ENCODE assay signal across 13 cellular contexts in the genomic region with DNA sequence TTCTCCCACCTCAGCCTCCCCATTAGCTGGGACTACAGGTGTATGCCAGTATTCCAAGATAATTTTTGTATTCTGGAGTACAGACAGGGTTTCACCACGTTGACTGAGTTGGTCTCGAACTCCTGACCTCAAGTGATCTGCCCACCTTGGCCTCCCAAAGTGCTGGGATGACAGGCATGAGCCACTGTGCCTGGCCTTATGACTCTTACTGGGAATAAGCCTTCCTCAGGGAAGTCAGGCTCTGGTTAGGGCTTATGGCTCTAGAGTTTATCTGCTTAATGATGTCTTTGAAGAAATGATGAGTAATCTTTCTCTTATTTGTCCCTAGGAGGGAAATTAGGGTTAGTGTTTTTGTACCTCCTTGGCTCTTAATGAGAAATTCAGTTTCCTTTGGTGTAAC.
A peak's percentile ranks its signal among the peaks of the same experiment; 100 is the strongest.
DNase-seq lines count a peak whose midpoint lies in the region; ATAC-seq and TF ChIP-seq lines count a peak whose summit lies in the region.
"Had no signal": no experiment of that assay in that cellular context is flagged by ENCODE, and none has a peak within 500 bp of the region (broad histone marks: within the 10 kb centered on the region; RNA-seq: fewer than 3 reads in every experiment).

No MANE protein-coding gene starts in this region.

- no peak for TF ChIP-seq POLR2A in Peyer's patch (IDR thresholded peaks at IDR 0.05)

- ATAC-seq in GM18511 (IDR thresholded peaks at IDR 0.05; ENCODE audit: unreplicated experiment): no peak
- ATAC-seq in HG02970 (IDR thresholded peaks at IDR 0.05; ENCODE audit: low FRiP score, unreplicated experiment): no peak
- ATAC-seq: GM12878 had no signal

- H3K4me2 ChIP-seq in neural progenitor cell: no peak overlapping the region

- peak overlapping the region; percentile 66 for H3K4me3 Mint-ChIP-seq in activated naive CD4-positive, alpha-beta T cell treated with anti-CD3 and anti-CD28 coated beads, Interleukin-2, amount 50 U/mL, for 24 hours
- H3K4me3 Mint-ChIP-seq in neural progenitor cell: no peak overlapping the region

- peaks cover 8% of the 10 kb centered on the region for H3K36me3 Mint-ChIP-seq in activated naive CD4-positive, alpha-beta T cell treated with anti-CD3 and anti-CD28 coated beads, Interleukin-2, amount 50 U/mL, for 24 hours
- no peaks in the 10 kb centered on the region for H3K36me3 Mint-ChIP-seq in neural progenitor cell

- H2AFZ ChIP-seq in neural progenitor cell (replicated peaks): no peak overlapping the region

- H3F3A ChIP-seq in neural progenitor cell (ENCODE audit: low read depth): no peaks in the 10 kb centered on the region

- H3K4me1 ChIP-seq in Peyer's patch (peaks cover 0 to 36% (median 12%) of the 10 kb centered on the region in 4 donors), neural progenitor cell (no peaks in the 10 kb centered on the region)

- H3K79me2 ChIP-seq in neural progenitor cell (ENCODE audit: low read depth): no peaks in the 10 kb centered on the region

- peak overlapping the region; percentile 71 for H3K27ac Mint-ChIP-seq in activated naive CD4-positive, alpha-beta T cell treated with anti-CD3 and anti-CD28 coated beads, Interleukin-2, amount 50 U/mL, for 24 hours
- H3K27ac Mint-ChIP-seq in neural progenitor cell: no peak overlapping the region

- H3K4me3 ChIP-seq in Peyer's patch (no peak overlapping the region), neural progenitor cell (no peak overlapping the region)
- H3K4me3 ChIP-seq: dorsolateral prefrontal cortex, GM12878, lung, pancreas had no signal

- DNase-seq in activated naive CD4-positive, alpha-beta T cell (lab: John Stamatoyannopoulos, UW): no peak
- DNase-seq in Peyer's patch: no peak
- DNase-seq in islet precursor cell: peak; percentile 33
- DNase-seq in substantia nigra (lab: John Stamatoyannopoulos, UW): no peak
- DNase-seq in neural progenitor cell (ENCODE audit: low spot score): no peak
- DNase-seq: dorsolateral prefrontal cortex, KG1 had no signal

- H3K4me1 Mint-ChIP-seq in activated naive CD4-positive, alpha-beta T cell treated with anti-CD3 and anti-CD28 coated beads, Interleukin-2, amount 50 U/mL, for 24 hours: peaks cover 74% of the 10 kb centered on the region
- peaks cover 2% of the 10 kb centered on the region for H3K4me1 Mint-ChIP-seq in neural progenitor cell

- H3K27ac ChIP-seq in Peyer's patch (peak overlapping the region in 3 of 4 donors; percentile 1 to 35 (median 4)), substantia nigra (ENCODE audit: low read depth, low read length, poor library complexity, severe bottlenecking) (peak overlapping the region; percentile 35), neural progenitor cell (no peak overlapping the region)

- H3K36me3 ChIP-seq in Peyer's patch (no peaks in the 10 kb centered on the region), neural progenitor cell (no peaks in the 10 kb centered on the region)
- H3K36me3 ChIP-seq: pancreas had no signal

- no peaks in the 10 kb centered on the region for H3K9me3 Mint-ChIP-seq in activated naive CD4-positive, alpha-beta T cell treated with anti-CD3 and anti-CD28 coated beads, Interleukin-2, amount 50 U/mL, for 24 hours
- H3K9me3 Mint-ChIP-seq in neural progenitor cell: no peaks in the 10 kb centered on the region

- no peaks in the 10 kb centered on the region for H3K27me3 Mint-ChIP-seq in activated naive CD4-positive, alpha-beta T cell treated with anti-CD3 and anti-CD28 coated beads, Interleukin-2, amount 50 U/mL, for 24 hours
- no peaks in the 10 kb centered on the region for H3K27me3 Mint-ChIP-seq in neural progenitor cell (ENCODE audit: insufficient read depth, low read depth)

- H4K20me1 ChIP-seq in neural progenitor cell (ENCODE audit: low read depth): no peaks in the 10 kb centered on the region

- no peaks in the 10 kb centered on the region for H3K27me3 ChIP-seq in Peyer's patch
- no peaks in the 10 kb centered on the region for H3K27me3 ChIP-seq in neural progenitor cell
- H3K27me3 ChIP-seq: dorsolateral prefrontal cortex, pancreas had no signal

- no peak overlapping the region for H3K9ac ChIP-seq in neural progenitor cell

- TF ChIP-seq CTCF in Peyer's patch (IDR thresholded peaks at IDR 0.05) (no peak), neural progenitor cell (IDR thresholded peaks at IDR 0.05) (no peak)

- no peaks in the 10 kb centered on the region for H3K9me3 ChIP-seq in Peyer's patch
- no peaks in the 10 kb centered on the region for H3K9me3 ChIP-seq in neural progenitor cell (ENCODE audit: low read depth)
- H3K9me3 ChIP-seq: pancreas had no signal
